8 cellular contexts compared by ENCODE assay signal in the genomic region with DNA sequence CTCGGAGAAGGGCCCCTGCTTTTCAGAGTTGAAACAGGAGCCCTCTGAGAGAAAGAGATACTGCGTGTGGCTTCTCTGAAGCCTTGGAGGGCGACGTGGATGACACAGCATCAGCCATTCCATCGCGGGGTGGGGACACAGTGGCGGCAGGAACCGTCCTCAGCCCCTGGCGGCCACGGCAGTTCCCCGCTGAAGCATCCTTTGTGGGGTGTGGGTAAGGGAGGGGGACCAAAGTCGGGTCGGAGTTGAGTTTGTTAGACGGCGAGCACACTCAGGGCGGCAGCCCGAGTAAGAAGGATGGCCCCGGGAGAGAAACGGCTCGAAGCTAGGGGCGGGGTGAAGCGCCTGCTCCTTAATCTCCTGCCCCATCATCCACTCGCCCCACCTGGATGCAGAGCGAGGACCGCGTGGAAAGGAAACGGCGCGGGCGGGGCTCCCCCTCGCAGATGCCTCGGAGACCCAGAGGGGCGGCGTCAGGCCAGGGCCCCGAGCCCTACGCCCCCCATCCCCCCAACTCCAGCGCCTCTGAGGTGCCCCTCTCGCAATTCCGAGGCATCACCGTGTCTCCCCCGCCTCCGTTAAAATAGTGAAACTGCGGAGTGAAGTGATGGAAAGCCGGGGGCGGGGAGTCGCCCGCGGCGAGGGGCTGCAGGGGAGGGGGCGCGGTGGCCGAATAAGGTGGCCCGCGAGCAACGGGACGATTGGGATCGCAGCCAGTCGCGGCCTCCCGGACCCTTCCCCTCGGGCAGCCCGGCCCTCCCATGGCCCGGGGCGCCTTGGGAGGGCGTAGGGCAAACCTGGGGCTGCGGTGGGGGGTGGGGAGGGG. TPM values are rescaled to one million over a fixed set of nuclear protein-coding genes. Genes with fewer than 3 reads are reported as not detected.
DNase-seq lines count a peak whose midpoint lies in the region; ATAC-seq and TF ChIP-seq lines count a peak whose summit lies in the region.

No MANE protein-coding gene starts in this region.

- intact Hi-C loops in PC-3 (cut with micrococcal nuclease): loop anchor here (5.0 kb wide), 3 partner anchors 35 to 430 kb away; no protein-coding TSS in a partner anchor
- intact Hi-C loops in heart left ventricle (cut with DNase I): loop anchor here in 7 of 10 donors (2.0 to 10.0 kb wide), 16 partner anchors 35 to 432 kb away; no protein-coding TSS in a partner anchor
- intact Hi-C loops in gastrocnemius medialis (cut with DNase I; ENCODE audit: low total_unique reads): loop anchor here (2.0 to 5.0 kb wide), 4 partner anchors 60 to 360 kb away; no protein-coding TSS in a partner anchor

- WGBS in heart left ventricle, 4 donors: 4 to 12% (median 7%) methylated on average over 13 to 66 of the region's 66 CpGs

- POLR2A ChIA-PET in PC-3 (lab: Charles Lee; ENCODE audit: unreplicated experiment): interaction anchor here (0.7 to 1.0 kb wide), 2 partner anchors 49 to 56 kb away, joined by 3 to 6 read pairs; no protein-coding TSS in a partner anchor

- ATAC-seq in GM18505 (IDR thresholded peaks at IDR 0.05; ENCODE audit: unreplicated experiment): peak; percentile 36
- peak; percentile 42 for ATAC-seq in HG02798 (IDR thresholded peaks at IDR 0.05; ENCODE audit: poor library complexity, unreplicated experiment)
- peak; percentile 23 for ATAC-seq in PC-3
- ATAC-seq in heart left ventricle: peak in 3 of 4 donors; percentile 1 to 16 (median 4)
- peak in 1 of 2 donors; percentile 18 for ATAC-seq in gastrocnemius medialis

- H2AFZ ChIP-seq in PC-3 (ENCODE audit: low read length): peak overlapping the region; percentile 82

- TF ChIP-seq CTCF in PC-3 (conservative IDR thresholded peaks at IDR 0.05; ENCODE audit: low read depth, low read length): no peak
- TF ChIP-seq CTCF in heart left ventricle (IDR thresholded peaks at IDR 0.05): peak in 7 of 12 donors; percentile 10 to 25 (median 15)
- TF ChIP-seq CTCF in gastrocnemius medialis (IDR thresholded peaks at IDR 0.05 in 4 of 5, conservative IDR thresholded peaks at IDR 0.05 in 1 of 5): peak in 3 of 5 experiments; percentile 9 to 38 (median 24)

- H3K4me2 ChIP-seq in PC-3 (ENCODE audit: low read length): peak overlapping the region; percentile 87

- H3K4me3 ChIP-seq in PC-3 (ENCODE audit: low read length): peak overlapping the region; percentile 97
- H3K4me3 ChIP-seq in heart left ventricle: peak overlapping the region; percentile 71 to 99 (median 96)
- peak overlapping the region; percentile 93 to 98 (median 96) for H3K4me3 ChIP-seq in gastrocnemius medialis

- H3K9me2 ChIP-seq in PC-3 (replicated peaks; ENCODE audit: low read length): no peaks in the 10 kb centered on the region

- TSS peak; percentile 37 for BruUV-seq in PC-3 (replicated peaks; lab: Mats Ljungman, UMichigan)

- H3K79me2 ChIP-seq in PC-3 (ENCODE audit: low read length): peaks cover 43% of the 10 kb centered on the region

- H4K20me1 ChIP-seq in PC-3 (ENCODE audit: low read length): peaks cover 17% of the 10 kb centered on the region

- H3K27me3 ChIP-seq in PC-3 (ENCODE audit: low read length) (no peaks in the 10 kb centered on the region), heart left ventricle (no peaks in the 10 kb centered on the region), gastrocnemius medialis (no peaks in the 10 kb centered on the region)

- H3K36me3 ChIP-seq in PC-3 (ENCODE audit: low read depth, low read length) (no peaks in the 10 kb centered on the region), heart left ventricle (no peaks in the 10 kb centered on the region), gastrocnemius medialis (no peaks in the 10 kb centered on the region)

- H3K9ac ChIP-seq in PC-3 (ENCODE audit: low read length): peak overlapping the region; percentile 97

- peaks cover 23% of the 10 kb centered on the region for H3K4me1 ChIP-seq in PC-3 (ENCODE audit: insufficient read depth, low read length)
- peaks cover 0 to 38% (median 28%) of the 10 kb centered on the region in 12 donors for H3K4me1 ChIP-seq in heart left ventricle
- H3K4me1 ChIP-seq in gastrocnemius medialis: peaks cover 12 to 15% of the 10 kb centered on the region in 2 donors

- H3K27ac ChIP-seq in PC-3 (ENCODE audit: low read length) (peak overlapping the region; percentile 86), heart left ventricle (peak overlapping the region; percentile 88 to 99 (median 96)), gastrocnemius medialis (peak overlapping the region; percentile 85 to 96 (median 94))

- no peaks in the 10 kb centered on the region for H3F3A ChIP-seq in PC-3 (ENCODE audit: low read length, unreplicated experiment)

- peak; percentile 49 for TF ChIP-seq POLR2A in GM18505 (IDR thresholded peaks at IDR 0.05; ENCODE audit: borderline replicate concordance, extremely low read depth, insufficient read depth, insufficient read length)
- TF ChIP-seq POLR2A in heart left ventricle (IDR thresholded peaks at IDR 0.05): no peak
- no peak for TF ChIP-seq POLR2A in gastrocnemius medialis (IDR thresholded peaks at IDR 0.05)

- H3K9me3 ChIP-seq in PC-3 (ENCODE audit: low read length) (no peaks in the 10 kb centered on the region), heart left ventricle (no peaks in the 10 kb centered on the region), gastrocnemius medialis (no peaks in the 10 kb centered on the region)

- in situ Hi-C loops in gastrocnemius medialis (cut with MboI; ENCODE audit: low sequenced_read_pairs in 4 of 4): loop anchor here in 1 of 4 donors (25.0 kb wide), 1 partner anchor 105 kb away; no protein-coding TSS in a partner anchor

- peak; percentile 21 for DNase-seq in PC-3
- DNase-seq in activated gamma-delta T cell treated with Interleukin-2 at 50 U/mL for 16 hours: peak; percentile 64
- DNase-seq in heart left ventricle: peak; percentile 35 to 72 (median 49)
- DNase-seq in gastrocnemius medialis: peak in 1 of 2 donors; percentile 7
- DNase-seq in inferior parietal cortex (ENCODE audit: extremely low spot score): no peak
- no peak for DNase-seq in kidney tubule cell (ENCODE audit: low spot score)

- CTCF ChIA-PET in PC-3 (lab: Charles Lee): interaction anchor here (1.0 kb wide), 1 partner anchor 48 kb away, joined by 3 read pairs; no protein-coding TSS in a partner anchor

RNA-seq across cellular contexts. Expression of a gene that starts 0.8 kb away (rescaled TPM):
- total RNA-seq in PC-3 (2014; rRNA removed): 26.0 and 31.8 TPM in 2 replicates
- total RNA-seq in heart left ventricle: 10 to 100 TPM; 28.6 to 49.4 (median 40.1) TPM
- polyA plus RNA-seq in heart left ventricle: 1 to 10 TPM; 8.7 to 9.1 TPM
- 10 to 100 TPM; 18.0 to 41.3 (median 39.2) TPM for total RNA-seq in gastrocnemius medialis

Comparison
In these comparisons a context has a peak if more than half of its experiments do, and no peak if none do; other contexts are left out.
1. DNase-seq: peak in PC-3 (single experiment), activated gamma-delta T cell treated with Interleukin-2 at 50 U/mL for 16 hours (single experiment) and heart left ventricle (5 of 5); none in inferior parietal cortex (single experiment) and kidney tubule cell (single experiment).
2. Peak in every context shown above with its lines, with median percentiles within 50 percentile points of each other: H3K27ac ChIP-seq and H3K4me3 ChIP-seq.